14 cellular contexts compared by ENCODE assay signal in genomic region chr6:166109608-166110007, GRCh38.
"Had no signal": no experiment of that assay in that cellular context is flagged by ENCODE, and none has a peak within 500 bp of the region (broad histone marks: within the 10 kb centered on the region; RNA-seq: fewer than 3 reads in every experiment).

No MANE protein-coding gene starts in this region.

- H3K9me3 ChIP-seq: right atrium auricular region had no signal

- H3K4me1 ChIP-seq: right atrium auricular region had no signal

- H3K27ac ChIP-seq: right atrium auricular region, VCaP had no signal

- H3K36me3 ChIP-seq: right atrium auricular region had no signal

- ATAC-seq: effector memory CD8-positive, alpha-beta T cell; left ventricle myocardium superior had no signal

- H3K4me3 ChIP-seq: right atrium auricular region had no signal

- H3K27me3 ChIP-seq: right atrium auricular region had no signal

- DNase-seq: activated CD4-positive, alpha-beta T cell treated with anti-CD3 and anti-CD28 coated beads, Interleukin-2, amount 50 U/mL, for 48 hours; activated naive CD4-positive, alpha-beta T cell treated with anti-CD3 and anti-CD28 coated beads for 36 hours; effector memory CD8-positive, alpha-beta T cell; head of caudate nucleus; kidney glomerular epithelial cell; left ventricle myocardium superior; nucleus accumbens; posterior cingulate gyrus; stimulated activated CD4-positive, alpha-beta T cell treated with anti-CD3 and anti-CD28 coated beads, Interleukin-15, amount 100 ng/mL, for 24 hours; stimulated activated CD4-positive, alpha-beta T cell treated with anti-CD3 and anti-CD28 coated beads, Interleukin-4, amount 100 ng/mL, for 24 hours; stimulated activated naive CD4-positive, alpha-beta T cell; trophoblast cell had no signal
